ENCODE assay signal across 1 cellular context in the genomic region with DNA sequence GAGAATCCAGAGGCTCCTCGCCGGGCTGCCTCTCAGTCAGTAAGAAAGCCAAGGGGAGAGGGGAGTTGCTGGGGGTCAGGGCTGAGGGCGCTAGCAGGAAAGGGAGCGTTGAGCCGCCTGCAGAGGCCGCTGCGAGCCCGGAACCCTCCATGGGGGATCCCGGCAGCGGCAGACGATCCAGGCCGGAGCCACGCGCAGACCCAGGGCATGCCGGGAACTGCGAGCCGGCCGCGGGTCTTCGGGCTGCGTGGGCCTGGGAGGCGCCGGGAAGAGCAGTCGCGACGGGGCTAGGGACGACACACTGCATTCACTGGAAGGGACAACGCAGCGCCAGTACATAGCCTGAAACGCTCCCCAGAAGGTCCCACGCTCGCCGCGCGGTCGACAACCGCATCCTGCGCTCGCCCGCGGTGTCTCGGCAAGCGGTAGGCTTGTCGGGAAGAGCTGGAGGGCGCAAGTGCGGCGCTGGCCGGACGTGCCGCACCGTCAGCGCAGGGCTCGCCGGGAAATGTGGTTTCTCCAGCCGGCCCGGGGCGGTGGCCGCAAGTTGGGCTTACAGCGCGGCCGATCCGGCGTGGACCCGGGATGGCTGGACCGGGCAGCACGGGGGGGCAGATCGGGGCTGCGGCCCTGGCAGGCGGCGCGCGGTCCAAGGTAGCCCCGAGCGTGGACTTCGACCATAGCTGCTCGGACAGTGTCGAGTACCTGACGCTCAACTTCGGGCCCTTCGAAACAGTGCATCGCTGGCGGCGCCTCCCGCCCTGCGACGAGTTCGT.
TF ChIP-seq lines count a peak whose summit lies in the region.

A gene (plus strand): TSS at position 511 of the 776 bp plus-strand sequence. CDS start 75 bp downstream, at position 586.

TF ChIP-seq in GM12878, 131 proteins besides CTCF, POLR2A, EP300 and RAD21 (continued from another document):
- TF ChIP-seq STAT1 (conservative IDR thresholded peaks at IDR 0.05) (no peak), HDAC2 (IDR thresholded peaks at IDR 0.05) (no peak), POLR2AphosphoS2 (IDR thresholded peaks at IDR 0.05; ENCODE audit: low read depth, low read length) (peak; percentile 64; the same call in 1 of the 2 replicates), TARDBP (IDR thresholded peaks at IDR 0.05; ENCODE audit: borderline replicate concordance) (no peak; the same call in none of the 2 replicates), IKZF1 (conservative IDR thresholded peaks at IDR 0.05) (peak; percentile 98)
- TF ChIP-seq, protein P1, sequence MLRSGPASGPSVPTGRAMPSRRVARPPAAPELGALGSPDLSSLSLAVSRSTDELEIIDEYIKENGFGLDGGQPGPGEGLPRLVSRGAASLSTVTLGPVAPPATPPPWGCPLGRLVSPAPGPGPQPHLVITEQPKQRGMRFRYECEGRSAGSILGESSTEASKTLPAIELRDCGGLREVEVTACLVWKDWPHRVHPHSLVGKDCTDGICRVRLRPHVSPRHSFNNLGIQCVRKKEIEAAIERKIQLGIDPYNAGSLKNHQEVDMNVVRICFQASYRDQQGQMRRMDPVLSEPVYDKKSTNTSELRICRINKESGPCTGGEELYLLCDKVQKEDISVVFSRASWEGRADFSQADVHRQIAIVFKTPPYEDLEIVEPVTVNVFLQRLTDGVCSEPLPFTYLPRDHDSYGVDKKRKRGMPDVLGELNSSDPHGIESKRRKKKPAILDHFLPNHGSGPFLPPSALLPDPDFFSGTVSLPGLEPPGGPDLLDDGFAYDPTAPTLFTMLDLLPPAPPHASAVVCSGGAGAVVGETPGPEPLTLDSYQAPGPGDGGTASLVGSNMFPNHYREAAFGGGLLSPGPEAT (IDR thresholded peaks at IDR 0.05; ENCODE audit: low read depth) = peak; percentile 78
- TF ChIP-seq, protein P2, sequence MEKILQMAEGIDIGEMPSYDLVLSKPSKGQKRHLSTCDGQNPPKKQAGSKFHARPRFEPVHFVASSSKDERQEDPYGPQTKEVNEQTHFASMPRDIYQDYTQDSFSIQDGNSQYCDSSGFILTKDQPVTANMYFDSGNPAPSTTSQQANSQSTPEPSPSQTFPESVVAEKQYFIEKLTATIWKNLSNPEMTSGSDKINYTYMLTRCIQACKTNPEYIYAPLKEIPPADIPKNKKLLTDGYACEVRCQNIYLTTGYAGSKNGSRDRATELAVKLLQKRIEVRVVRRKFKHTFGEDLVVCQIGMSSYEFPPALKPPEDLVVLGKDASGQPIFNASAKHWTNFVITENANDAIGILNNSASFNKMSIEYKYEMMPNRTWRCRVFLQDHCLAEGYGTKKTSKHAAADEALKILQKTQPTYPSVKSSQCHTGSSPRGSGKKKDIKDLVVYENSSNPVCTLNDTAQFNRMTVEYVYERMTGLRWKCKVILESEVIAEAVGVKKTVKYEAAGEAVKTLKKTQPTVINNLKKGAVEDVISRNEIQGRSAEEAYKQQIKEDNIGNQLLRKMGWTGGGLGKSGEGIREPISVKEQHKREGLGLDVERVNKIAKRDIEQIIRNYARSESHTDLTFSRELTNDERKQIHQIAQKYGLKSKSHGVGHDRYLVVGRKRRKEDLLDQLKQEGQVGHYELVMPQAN (conservative IDR thresholded peaks at IDR 0.05) = peak; percentile 72; the same call in 1 of the 2 replicates
- TF ChIP-seq, protein P3, sequence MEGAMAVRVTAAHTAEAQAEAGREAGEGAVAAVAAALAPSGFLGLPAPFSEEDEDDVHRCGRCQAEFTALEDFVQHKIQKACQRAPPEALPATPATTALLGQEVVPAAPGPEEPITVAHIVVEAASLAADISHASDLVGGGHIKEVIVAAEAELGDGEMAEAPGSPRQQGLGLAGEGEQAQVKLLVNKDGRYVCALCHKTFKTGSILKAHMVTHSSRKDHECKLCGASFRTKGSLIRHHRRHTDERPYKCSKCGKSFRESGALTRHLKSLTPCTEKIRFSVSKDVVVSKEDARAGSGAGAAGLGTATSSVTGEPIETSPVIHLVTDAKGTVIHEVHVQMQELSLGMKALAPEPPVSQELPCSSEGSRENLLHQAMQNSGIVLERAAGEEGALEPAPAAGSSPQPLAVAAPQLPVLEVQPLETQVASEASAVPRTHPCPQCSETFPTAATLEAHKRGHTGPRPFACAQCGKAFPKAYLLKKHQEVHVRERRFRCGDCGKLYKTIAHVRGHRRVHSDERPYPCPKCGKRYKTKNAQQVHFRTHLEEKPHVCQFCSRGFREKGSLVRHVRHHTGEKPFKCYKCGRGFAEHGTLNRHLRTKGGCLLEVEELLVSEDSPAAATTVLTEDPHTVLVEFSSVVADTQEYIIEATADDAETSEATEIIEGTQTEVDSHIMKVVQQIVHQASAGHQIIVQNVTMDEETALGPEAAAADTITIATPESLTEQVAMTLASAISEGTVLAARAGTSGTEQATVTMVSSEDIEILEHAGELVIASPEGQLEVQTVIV (IDR thresholded peaks at IDR 0.05; ENCODE audit: borderline replicate concordance, partially characterized antibody) = peak; percentile 43
